ENCODE assay signal across 12 cellular contexts in genomic region chrX:104351173-104351769, GRCh38.
DNase-seq lines count a peak whose midpoint lies in the region; ATAC-seq and TF ChIP-seq lines count a peak whose summit lies in the region.
"Had no signal": no experiment of that assay in that cellular context is flagged by ENCODE, and none has a peak within 500 bp of the region (broad histone marks: within the 10 kb centered on the region; RNA-seq: fewer than 3 reads in every experiment).

No MANE protein-coding gene starts in this region.

- H3K79me1 ChIP-seq in IMR-90 (ENCODE audit: low read depth in 1 of 2, low read length in 2 of 2), result no peaks in the 10 kb centered on the region

- no peak overlapping the region for H4K8ac ChIP-seq in IMR-90 (ENCODE audit: low read depth in 2 of 2, low read length in 2 of 2)

- H3K27ac Mint-ChIP-seq in activated CD8-positive, alpha-beta T cell treated with anti-CD3 and anti-CD28 coated beads, Interleukin-2, amount 10 ng/mL, durations not matched to agents 7 days and 5 days, result no peak overlapping the region
- H3K27ac Mint-ChIP-seq: IgD-negative memory B cell had no signal

- intact Hi-C loops in IMR-90 (cut with micrococcal nuclease), result no loop called here

- no peak overlapping the region for H3K9ac ChIP-seq in IMR-90 (ENCODE audit: low read depth, low read length)

- no peak overlapping the region for H3K4me3 Mint-ChIP-seq in activated CD8-positive, alpha-beta T cell treated with anti-CD3 and anti-CD28 coated beads, Interleukin-2, amount 10 ng/mL, durations not matched to agents 7 days and 5 days
- H3K4me3 Mint-ChIP-seq: IgD-negative memory B cell had no signal

- H3K9me1 ChIP-seq in IMR-90 (ENCODE audit: insufficient read depth, low read length), result no peaks in the 10 kb centered on the region

- no peak overlapping the region for H2BK120ac ChIP-seq in IMR-90 (ENCODE audit: low read depth, low read length)

- H3K27ac ChIP-seq in IMR-90 (ENCODE audit: insufficient read depth, low read length), result no peak overlapping the region

- H4K5ac ChIP-seq in IMR-90 (ENCODE audit: low read depth, low read length), result no peak overlapping the region

- dilution Hi-C loops in IMR-90 (cut with HindIII; ENCODE audit: low sequenced_read_pairs, unreplicated experiment), result no loop called here

- peak; percentile 62 for ATAC-seq in IMR-90 (ENCODE audit: low read depth)
- no peak for ATAC-seq in activated CD8-positive, alpha-beta T cell treated with anti-CD3 and anti-CD28 coated beads, Interleukin-2, amount 10 ng/mL, durations not matched to agents 7 days and 5 days
- no peak for ATAC-seq in HG03097 (IDR thresholded peaks at IDR 0.05; ENCODE audit: low FRiP score, unreplicated experiment)

- H3K14ac ChIP-seq in IMR-90 (replicated peaks; ENCODE audit: low read depth, low read length), result no peak overlapping the region

- no peak overlapping the region for H2BK15ac ChIP-seq in IMR-90 (ENCODE audit: low read depth, low read length)

- no peak for TF ChIP-seq POLR2A in IMR-90 (IDR thresholded peaks at IDR 0.05; ENCODE audit: low read depth, low read length)

- POLR2A ChIA-PET in IMR-90 (lab: Charles Lee; ENCODE audit: unreplicated experiment), result interaction anchor here (0.6 kb wide), 1 partner anchor 20 kb away, joined by 3 read pairs; no protein-coding TSS in a partner anchor
- POLR2A ChIA-PET in activated CD8-positive, alpha-beta T cell treated with anti-CD3 and anti-CD28 coated beads, Interleukin-2, amount 10 ng/mL, durations not matched to agents 7 days and 5 days (lab: Charles Lee), result no interaction called here

- CTCF ChIA-PET in IMR-90 (lab: Yijun Ruan, JAX), result interaction anchor here (1.2 kb wide), 1 partner anchor 31 kb away, joined by 3 read pairs; no protein-coding TSS in a partner anchor
- CTCF ChIA-PET in activated CD8-positive, alpha-beta T cell treated with anti-CD3 and anti-CD28 coated beads, Interleukin-2, amount 10 ng/mL, durations not matched to agents 7 days and 5 days (lab: Charles Lee), result no interaction called here

- TF ChIP-seq CTCF in IMR-90 (conservative IDR thresholded peaks at IDR 0.05; ENCODE audit: low read depth, low read length) (no peak), astrocyte of the spinal cord (IDR thresholded peaks at IDR 0.05; ENCODE audit: low read depth, low read length) (no peak)

- H3K36me3 Mint-ChIP-seq in activated CD8-positive, alpha-beta T cell treated with anti-CD3 and anti-CD28 coated beads, Interleukin-2, amount 10 ng/mL, durations not matched to agents 7 days and 5 days (ENCODE audit: low read depth), result no peaks in the 10 kb centered on the region
- H3K36me3 Mint-ChIP-seq: IgD-negative memory B cell had no signal

- H3K18ac ChIP-seq in IMR-90 (ENCODE audit: low read depth, low read length), result no peak overlapping the region

- DNase-seq in Ammon's horn (ENCODE audit: low spot score), result peak; percentile 13
- DNase-seq in IMR-90, result peak; percentile 82
- DNase-seq in astrocyte of the spinal cord (ENCODE audit: low read depth, low spot score), result peak; percentile 79
- peak; percentile 87 for DNase-seq in kidney tubule cell (ENCODE audit: low spot score)
- DNase-seq in GM19238 (ENCODE audit: insufficient read length, low spot score), result no peak
- DNase-seq in activated CD8-positive, alpha-beta T cell treated with anti-CD3 and anti-CD28 coated beads, Interleukin-2, amount 10 ng/mL, durations not matched to agents 7 days and 5 days, result no peak
- no peak for DNase-seq in COLO668 (lab: John Stamatoyannopoulos, UW; ENCODE audit: unreplicated experiment)
- DNase-seq: activated T-cell treated with anti-CD3 and anti-CD28 coated beads, Interleukin-2, amount 50 U/mL, for 1 hour; DND-41; NCI-H510A treated with DMSO at 0.1 percent for 48 hours had no signal

- no peak overlapping the region for H3K4me2 ChIP-seq in IMR-90 (ENCODE audit: low read depth, low read length)

- H4K91ac ChIP-seq in IMR-90 (ENCODE audit: insufficient read depth, low read depth, low read length), result no peak overlapping the region

- no peak overlapping the region for H3K4ac ChIP-seq in IMR-90 (ENCODE audit: low read depth, low read length)

- no CpG with 5 or more reads among the region's 3 CpGs for WGBS in IMR-90 (ENCODE audit: extremely low coverage in 2 of 2, insufficient read length in 1 of 2), 2 experiments

- TF ChIP-seq RAD21 in IMR-90 (IDR thresholded peaks at IDR 0.05; ENCODE audit: low read length), result no peak

- no peaks in the 10 kb centered on the region for H3K9me3 Mint-ChIP-seq in activated CD8-positive, alpha-beta T cell treated with anti-CD3 and anti-CD28 coated beads, Interleukin-2, amount 10 ng/mL, durations not matched to agents 7 days and 5 days (ENCODE audit: insufficient read depth)
- H3K9me3 Mint-ChIP-seq: IgD-negative memory B cell had no signal

- no peak overlapping the region for H3K56ac ChIP-seq in IMR-90 (ENCODE audit: extremely low read depth, insufficient read depth, low read length)

- no peaks in the 10 kb centered on the region for H4K20me1 ChIP-seq in IMR-90 (ENCODE audit: insufficient read depth, low read length)

- no peaks in the 10 kb centered on the region for H3K9me3 ChIP-seq in IMR-90 (ENCODE audit: control insufficient read depth, insufficient read depth, low read length)

- H2BK5ac ChIP-seq in IMR-90 (ENCODE audit: low read depth, low read length, poor library complexity, severe bottlenecking), result no peak overlapping the region

- H3K27me3 Mint-ChIP-seq in activated CD8-positive, alpha-beta T cell treated with anti-CD3 and anti-CD28 coated beads, Interleukin-2, amount 10 ng/mL, durations not matched to agents 7 days and 5 days (ENCODE audit: low read depth), result no peaks in the 10 kb centered on the region

- no peak overlapping the region for H2AFZ ChIP-seq in IMR-90 (replicated peaks; ENCODE audit: low read length, poor library complexity)

- in situ Hi-C loops in IMR-90 (cut with MboI; ENCODE audit: low sequenced_read_pairs) (no loop called here), astrocyte of the spinal cord (cut with HindIII; ENCODE audit: low sequenced_read_pairs) (no loop called here)

- no peak overlapping the region for H2AK5ac ChIP-seq in IMR-90 (ENCODE audit: low read depth, low read length)

- no peak overlapping the region for H3K23ac ChIP-seq in IMR-90 (ENCODE audit: low read depth, low read length)

- no peaks in the 10 kb centered on the region for H3K4me1 Mint-ChIP-seq in activated CD8-positive, alpha-beta T cell treated with anti-CD3 and anti-CD28 coated beads, Interleukin-2, amount 10 ng/mL, durations not matched to agents 7 days and 5 days (ENCODE audit: low read depth)
- H3K4me1 Mint-ChIP-seq: IgD-negative memory B cell had no signal

- H3K27me3 ChIP-seq in IMR-90 (ENCODE audit: control insufficient read depth, insufficient read depth, low read length), result peaks cover 15% of the 10 kb centered on the region

- H3K4me1 ChIP-seq in IMR-90 (ENCODE audit: control insufficient read depth, insufficient read depth, low read length), result no peaks in the 10 kb centered on the region

- no peak overlapping the region for H2AK9ac ChIP-seq in IMR-90 (replicated peaks; ENCODE audit: low read depth, low read length, poor library complexity)

- H2BK20ac ChIP-seq in IMR-90 (ENCODE audit: low read depth, low read length), result no peak overlapping the region

- no peaks in the 10 kb centered on the region for H3K36me3 ChIP-seq in IMR-90 (ENCODE audit: control insufficient read depth, insufficient read depth, low read length)

- no peak overlapping the region for H3K4me3 ChIP-seq in IMR-90 (ENCODE audit: insufficient read depth, low read depth, low read length)
- no peak overlapping the region for H3K4me3 ChIP-seq in astrocyte of the spinal cord (ENCODE audit: low read depth, low read length)

- no TSS peak for BruUV-seq in IMR-90 (replicated peaks; lab: Mats Ljungman, UMichigan)

TF ChIP-seq in IMR-90, 13 proteins besides CTCF, POLR2A, EP300 and RAD21:
- TF ChIP-seq CEBPB (IDR thresholded peaks at IDR 0.05; ENCODE audit: low read depth, low read length), result peak; percentile 24
- no peak for TF ChIP-seq MXI1 (IDR thresholded peaks at IDR 0.05; ENCODE audit: borderline replicate concordance, low read depth, low read length)
- TF ChIP-seq FOS (IDR thresholded peaks at IDR 0.05; ENCODE audit: low read depth, low read length), result peak; percentile 62
TF ChIP-seq in IMR-90: peak in this region for 2.

Comparison
In these comparisons a context has a peak if more than half of its experiments do, and no peak if none do; other contexts are left out.
1. DNase-seq: peak in Ammon's horn (single experiment), IMR-90 (single experiment), astrocyte of the spinal cord (single experiment) and kidney tubule cell (single experiment); none in GM19238 (single experiment), activated CD8-positive, alpha-beta T cell treated with anti-CD3 and anti-CD28 coated beads, Interleukin-2, amount 10 ng/mL, durations not matched to agents 7 days and 5 days (single experiment) and COLO668 (single experiment).